ENCODE assay signal across 1 cellular context in genomic region chr17:49575524-49576120, GRCh38.
TF ChIP-seq lines count a peak whose summit lies in the region.

NXPH3 (plus strand) TSS chr17:49575871; CDS start chr17:49576220, 349 bp downstream.

TF ChIP-seq in HepG2, 621 proteins besides CTCF, POLR2A, EP300 and RAD21 (continued from another document and continues in another):
- TF ChIP-seq, protein P1, sequence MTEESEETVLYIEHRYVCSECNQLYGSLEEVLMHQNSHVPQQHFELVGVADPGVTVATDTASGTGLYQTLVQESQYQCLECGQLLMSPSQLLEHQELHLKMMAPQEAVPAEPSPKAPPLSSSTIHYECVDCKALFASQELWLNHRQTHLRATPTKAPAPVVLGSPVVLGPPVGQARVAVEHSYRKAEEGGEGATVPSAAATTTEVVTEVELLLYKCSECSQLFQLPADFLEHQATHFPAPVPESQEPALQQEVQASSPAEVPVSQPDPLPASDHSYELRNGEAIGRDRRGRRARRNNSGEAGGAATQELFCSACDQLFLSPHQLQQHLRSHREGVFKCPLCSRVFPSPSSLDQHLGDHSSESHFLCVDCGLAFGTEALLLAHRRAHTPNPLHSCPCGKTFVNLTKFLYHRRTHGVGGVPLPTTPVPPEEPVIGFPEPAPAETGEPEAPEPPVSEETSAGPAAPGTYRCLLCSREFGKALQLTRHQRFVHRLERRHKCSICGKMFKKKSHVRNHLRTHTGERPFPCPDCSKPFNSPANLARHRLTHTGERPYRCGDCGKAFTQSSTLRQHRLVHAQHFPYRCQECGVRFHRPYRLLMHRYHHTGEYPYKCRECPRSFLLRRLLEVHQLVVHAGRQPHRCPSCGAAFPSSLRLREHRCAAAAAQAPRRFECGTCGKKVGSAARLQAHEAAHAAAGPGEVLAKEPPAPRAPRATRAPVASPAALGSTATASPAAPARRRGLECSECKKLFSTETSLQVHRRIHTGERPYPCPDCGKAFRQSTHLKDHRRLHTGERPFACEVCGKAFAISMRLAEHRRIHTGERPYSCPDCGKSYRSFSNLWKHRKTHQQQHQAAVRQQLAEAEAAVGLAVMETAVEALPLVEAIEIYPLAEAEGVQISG (CRISPR knock-in tag; IDR thresholded peaks at IDR 0.05) = peak; percentile 92
- TF ChIP-seq RFX1 (IDR thresholded peaks at IDR 0.05) = no peak
- no peak for TF ChIP-seq TBP (CRISPR knock-in tag; IDR thresholded peaks at IDR 0.05)
- TF ChIP-seq, protein P2, sequence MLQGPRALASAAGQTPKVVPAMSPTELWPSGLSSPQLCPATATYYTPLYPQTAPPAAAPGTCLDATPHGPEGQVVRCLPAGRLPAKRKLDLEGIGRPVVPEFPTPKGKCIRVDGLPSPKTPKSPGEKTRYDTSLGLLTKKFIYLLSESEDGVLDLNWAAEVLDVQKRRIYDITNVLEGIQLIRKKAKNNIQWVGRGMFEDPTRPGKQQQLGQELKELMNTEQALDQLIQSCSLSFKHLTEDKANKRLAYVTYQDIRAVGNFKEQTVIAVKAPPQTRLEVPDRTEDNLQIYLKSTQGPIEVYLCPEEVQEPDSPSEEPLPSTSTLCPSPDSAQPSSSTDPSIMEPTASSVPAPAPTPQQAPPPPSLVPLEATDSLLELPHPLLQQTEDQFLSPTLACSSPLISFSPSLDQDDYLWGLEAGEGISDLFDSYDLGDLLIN (CRISPR knock-in tag; IDR thresholded peaks at IDR 0.05; ENCODE audit: borderline replicate concordance) = no peak
- TF ChIP-seq AGO2 (optimal IDR thresholded peaks at IDR 0.05; ENCODE audit: low read depth, low read length) = no peak
- no peak for TF ChIP-seq HOXD1 (CRISPR knock-in tag; IDR thresholded peaks at IDR 0.05)
- peak; percentile 32; the same call in 1 of the 2 replicates for TF ChIP-seq ZNF746 (CRISPR knock-in tag; IDR thresholded peaks at IDR 0.05)
- no peak for TF ChIP-seq POLR2AphosphoS5 (IDR thresholded peaks at IDR 0.05; ENCODE audit: low read depth, low read length)
- TF ChIP-seq SALL1 (CRISPR knock-in tag; IDR thresholded peaks at IDR 0.05) = 0 out of 2 replicates have a peak, but pooled peaks have one; percentile 26
- no peak for TF ChIP-seq SMAD3 (CRISPR knock-in tag; IDR thresholded peaks at IDR 0.05)
- no peak for TF ChIP-seq JARID2 (CRISPR knock-in tag; IDR thresholded peaks at IDR 0.05; ENCODE audit: insufficient replicate concordance)
- no peak for TF ChIP-seq KMT2A (CRISPR knock-in tag; IDR thresholded peaks at IDR 0.05)
- no peak for TF ChIP-seq PAXIP1 (CRISPR knock-in tag; conservative IDR thresholded peaks at IDR 0.05)
- 0 out of 2 replicates have a peak, but pooled peaks have one; percentile 49 for TF ChIP-seq ZNF788 (CRISPR knock-in tag; IDR thresholded peaks at IDR 0.05; ENCODE audit: borderline replicate concordance)
- TF ChIP-seq, protein P3, sequence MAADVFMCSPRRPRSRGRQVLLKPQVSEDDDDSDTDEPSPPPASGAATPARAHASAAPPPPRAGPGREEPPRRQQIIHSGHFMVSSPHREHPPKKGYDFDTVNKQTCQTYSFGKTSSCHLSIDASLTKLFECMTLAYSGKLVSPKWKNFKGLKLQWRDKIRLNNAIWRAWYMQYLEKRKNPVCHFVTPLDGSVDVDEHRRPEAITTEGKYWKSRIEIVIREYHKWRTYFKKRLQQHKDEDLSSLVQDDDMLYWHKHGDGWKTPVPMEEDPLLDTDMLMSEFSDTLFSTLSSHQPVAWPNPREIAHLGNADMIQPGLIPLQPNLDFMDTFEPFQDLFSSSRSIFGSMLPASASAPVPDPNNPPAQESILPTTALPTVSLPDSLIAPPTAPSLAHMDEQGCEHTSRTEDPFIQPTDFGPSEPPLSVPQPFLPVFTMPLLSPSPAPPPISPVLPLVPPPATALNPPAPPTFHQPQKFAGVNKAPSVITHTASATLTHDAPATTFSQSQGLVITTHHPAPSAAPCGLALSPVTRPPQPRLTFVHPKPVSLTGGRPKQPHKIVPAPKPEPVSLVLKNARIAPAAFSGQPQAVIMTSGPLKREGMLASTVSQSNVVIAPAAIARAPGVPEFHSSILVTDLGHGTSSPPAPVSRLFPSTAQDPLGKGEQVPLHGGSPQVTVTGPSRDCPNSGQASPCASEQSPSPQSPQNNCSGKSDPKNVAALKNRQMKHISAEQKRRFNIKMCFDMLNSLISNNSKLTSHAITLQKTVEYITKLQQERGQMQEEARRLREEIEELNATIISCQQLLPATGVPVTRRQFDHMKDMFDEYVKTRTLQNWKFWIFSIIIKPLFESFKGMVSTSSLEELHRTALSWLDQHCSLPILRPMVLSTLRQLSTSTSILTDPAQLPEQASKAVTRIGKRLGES (CRISPR knock-in tag; IDR thresholded peaks at IDR 0.05; ENCODE audit: borderline replicate concordance) = no peak
- TF ChIP-seq ZNF292 (CRISPR knock-in tag; IDR thresholded peaks at IDR 0.05; ENCODE audit: borderline replicate concordance, low read depth) = 0 out of 2 replicates have a peak, but pooled peaks have one; percentile 51
- no peak for TF ChIP-seq CREB3 (CRISPR knock-in tag; IDR thresholded peaks at IDR 0.05)
- no peak for TF ChIP-seq REST (IDR thresholded peaks at IDR 0.05; ENCODE audit: borderline replicate concordance in 1 of 2, low read depth in 1 of 2, low read length in 2 of 2)
- TF ChIP-seq ZNF629 (CRISPR knock-in tag; conservative IDR thresholded peaks at IDR 0.05) = 0 out of 2 replicates have a peak, but pooled peaks have one; percentile 7
- no peak for TF ChIP-seq SPEN (CRISPR knock-in tag; IDR thresholded peaks at IDR 0.05; ENCODE audit: low read depth)
- no peak for TF ChIP-seq SOX5 (CRISPR knock-in tag; IDR thresholded peaks at IDR 0.05; ENCODE audit: borderline replicate concordance)
- TF ChIP-seq, protein P4, sequence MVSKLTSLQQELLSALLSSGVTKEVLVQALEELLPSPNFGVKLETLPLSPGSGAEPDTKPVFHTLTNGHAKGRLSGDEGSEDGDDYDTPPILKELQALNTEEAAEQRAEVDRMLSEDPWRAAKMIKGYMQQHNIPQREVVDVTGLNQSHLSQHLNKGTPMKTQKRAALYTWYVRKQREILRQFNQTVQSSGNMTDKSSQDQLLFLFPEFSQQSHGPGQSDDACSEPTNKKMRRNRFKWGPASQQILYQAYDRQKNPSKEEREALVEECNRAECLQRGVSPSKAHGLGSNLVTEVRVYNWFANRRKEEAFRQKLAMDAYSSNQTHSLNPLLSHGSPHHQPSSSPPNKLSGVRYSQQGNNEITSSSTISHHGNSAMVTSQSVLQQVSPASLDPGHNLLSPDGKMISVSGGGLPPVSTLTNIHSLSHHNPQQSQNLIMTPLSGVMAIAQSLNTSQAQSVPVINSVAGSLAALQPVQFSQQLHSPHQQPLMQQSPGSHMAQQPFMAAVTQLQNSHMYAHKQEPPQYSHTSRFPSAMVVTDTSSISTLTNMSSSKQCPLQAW (CRISPR knock-in tag; IDR thresholded peaks at IDR 0.05) = 0 out of 2 replicates have a peak, but pooled peaks have one; percentile 39
- TF ChIP-seq MZF1 (CRISPR knock-in tag; IDR thresholded peaks at IDR 0.05; ENCODE audit: borderline replicate concordance) = no peak
- no peak for TF ChIP-seq AGO1 (IDR thresholded peaks at IDR 0.05; ENCODE audit: low read depth, low read length, poor library complexity, severe bottlenecking)
- TF ChIP-seq HNRNPUL1 (IDR thresholded peaks at IDR 0.05; ENCODE audit: low read depth, low read length) = no peak
- TF ChIP-seq MAZ (IDR thresholded peaks at IDR 0.05; ENCODE audit: borderline replicate concordance, low read depth, low read length) = no peak
- peak; percentile 70; the same call in 1 of the 2 replicates for TF ChIP-seq MAZ (CRISPR knock-in tag; IDR thresholded peaks at IDR 0.05; ENCODE audit: low read depth)
- no peak for TF ChIP-seq CHD4 (IDR thresholded peaks at IDR 0.05; ENCODE audit: borderline replicate concordance, low read length)
- no peak for TF ChIP-seq THAP8 (CRISPR knock-in tag; IDR thresholded peaks at IDR 0.05; ENCODE audit: borderline replicate concordance)
- TF ChIP-seq, protein P5, sequence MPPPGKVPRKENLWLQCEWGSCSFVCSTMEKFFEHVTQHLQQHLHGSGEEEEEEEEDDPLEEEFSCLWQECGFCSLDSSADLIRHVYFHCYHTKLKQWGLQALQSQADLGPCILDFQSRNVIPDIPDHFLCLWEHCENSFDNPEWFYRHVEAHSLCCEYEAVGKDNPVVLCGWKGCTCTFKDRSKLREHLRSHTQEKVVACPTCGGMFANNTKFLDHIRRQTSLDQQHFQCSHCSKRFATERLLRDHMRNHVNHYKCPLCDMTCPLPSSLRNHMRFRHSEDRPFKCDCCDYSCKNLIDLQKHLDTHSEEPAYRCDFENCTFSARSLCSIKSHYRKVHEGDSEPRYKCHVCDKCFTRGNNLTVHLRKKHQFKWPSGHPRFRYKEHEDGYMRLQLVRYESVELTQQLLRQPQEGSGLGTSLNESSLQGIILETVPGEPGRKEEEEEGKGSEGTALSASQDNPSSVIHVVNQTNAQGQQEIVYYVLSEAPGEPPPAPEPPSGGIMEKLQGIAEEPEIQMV (CRISPR knock-in tag; IDR thresholded peaks at IDR 0.05; ENCODE audit: low read depth) = no peak
- TF ChIP-seq NR2F2 (IDR thresholded peaks at IDR 0.05; ENCODE audit: borderline replicate concordance, low read depth) = no peak
- no peak for TF ChIP-seq PBX2 (CRISPR knock-in tag; IDR thresholded peaks at IDR 0.05)
- no peak for TF ChIP-seq ZBTB3 (CRISPR knock-in tag; IDR thresholded peaks at IDR 0.05; ENCODE audit: borderline replicate concordance, low read depth)
- no peak for TF ChIP-seq RORA (CRISPR knock-in tag; IDR thresholded peaks at IDR 0.05)
- TF ChIP-seq ZNF274 (CRISPR knock-in tag; IDR thresholded peaks at IDR 0.05) = no peak
- TF ChIP-seq MED8 (CRISPR knock-in tag; IDR thresholded peaks at IDR 0.05; ENCODE audit: insufficient replicate concordance) = no peak
- no peak for TF ChIP-seq ZNF703 (CRISPR knock-in tag; IDR thresholded peaks at IDR 0.05; ENCODE audit: borderline replicate concordance)
